24 cellular contexts compared by ENCODE assay signal in genomic region chr3:7194081-7194835, GRCh38.
"Had no signal": no experiment of that assay in that cellular context is flagged by ENCODE, and none has a peak within 500 bp of the region (broad histone marks: within the 10 kb centered on the region; RNA-seq: fewer than 3 reads in every experiment).

No MANE protein-coding gene starts in this region.

- H3K36me3 ChIP-seq: esophagus muscularis mucosa, gastrocnemius medialis, uterus had no signal

- DNase-seq: activated CD4-positive, alpha-beta T cell treated with anti-CD3 and anti-CD28 coated beads, Interleukin-2, amount 50 U/mL, for 1 hour; activated gamma-delta T cell treated with Interleukin-2 at 50 U/mL for 16 hours; activated T-cell treated with anti-CD3 and anti-CD28 coated beads, Interleukin-2, amount 50 U/mL, for 1 hour; anterior cingulate cortex; body of pancreas; caudate nucleus; effector CD4-positive, alpha-beta T cell; gastrocnemius medialis; hippocampal formation; naive thymus-derived CD8-positive, alpha-beta T cell; stimulated activated CD4-positive, alpha-beta T cell treated with anti-CD3 and anti-CD28 coated beads, Interleukin-2, amount 100 ng/mL, for 48 hours; stimulated activated CD8-positive, alpha-beta memory T cell treated with anti-CD3 and anti-CD28 coated beads, Interleukin-4, amount 100 ng/mL, for 48 hours; stimulated activated naive B cell treated with anti-CD40 and anti-IgM and Interleukin-4, amounts not matched to agents 10 μg/mL and 1 μg/mL and 100 μg/mL, for 72 hours; T-helper 2 cell; testis; uterus had no signal

- H3K9me3 Mint-ChIP-seq: activated naive CD4-positive, alpha-beta T cell treated with anti-CD3 and anti-CD28 coated beads, Interleukin-2, amount 50 U/mL, for 24 hours; mesothelial cell of epicardium had no signal

- H3K36me3 Mint-ChIP-seq: activated naive CD4-positive, alpha-beta T cell treated with anti-CD3 and anti-CD28 coated beads, Interleukin-2, amount 50 U/mL, for 24 hours; mesothelial cell of epicardium; naive thymus-derived CD8-positive, alpha-beta T cell; stimulated activated naive B cell treated with anti-CD40 and anti-IgM and Interleukin-4, amounts not matched to agents 10 μg/mL and 1 μg/mL and 100 μg/mL, for 72 hours had no signal

- H3K4me3 Mint-ChIP-seq: activated naive CD4-positive, alpha-beta T cell treated with anti-CD3 and anti-CD28 coated beads, Interleukin-2, amount 50 U/mL, for 24 hours; dendritic cell treated with granulocyte-macrophage colony-stimulating factor and Interleukin-4, amounts not matched to agents 40 ng/mL and 50 ng/mL, for 4 days; mesothelial cell of epicardium; naive thymus-derived CD8-positive, alpha-beta T cell; stimulated activated naive B cell treated with anti-CD40 and anti-IgM and Interleukin-4, amounts not matched to agents 10 μg/mL and 1 μg/mL and 100 μg/mL, for 72 hours had no signal

- H3K9me3 ChIP-seq: body of pancreas, esophagus muscularis mucosa, gastrocnemius medialis, testis, uterus had no signal

- H3K4me1 ChIP-seq: body of pancreas, esophagus muscularis mucosa, gastrocnemius medialis, testis, uterus had no signal

- H3K4me3 ChIP-seq: body of pancreas, esophagus muscularis mucosa, gastrocnemius medialis, lung, testis, uterus had no signal

- H3K27me3 Mint-ChIP-seq: activated naive CD4-positive, alpha-beta T cell treated with anti-CD3 and anti-CD28 coated beads, Interleukin-2, amount 50 U/mL, for 24 hours; dendritic cell treated with granulocyte-macrophage colony-stimulating factor and Interleukin-4, amounts not matched to agents 40 ng/mL and 50 ng/mL, for 4 days; progenitor cell of endocrine pancreas; stimulated activated naive B cell treated with anti-CD40 and anti-IgM and Interleukin-4, amounts not matched to agents 10 μg/mL and 1 μg/mL and 100 μg/mL, for 72 hours had no signal

- H3K27ac ChIP-seq: body of pancreas, esophagus muscularis mucosa, gastrocnemius medialis, testis, uterus had no signal

- H3K27ac Mint-ChIP-seq: activated naive CD4-positive, alpha-beta T cell treated with anti-CD3 and anti-CD28 coated beads, Interleukin-2, amount 50 U/mL, for 24 hours; dendritic cell treated with granulocyte-macrophage colony-stimulating factor and Interleukin-4, amounts not matched to agents 40 ng/mL and 50 ng/mL, for 4 days; mesothelial cell of epicardium; naive thymus-derived CD8-positive, alpha-beta T cell; progenitor cell of endocrine pancreas; stimulated activated naive B cell treated with anti-CD40 and anti-IgM and Interleukin-4, amounts not matched to agents 10 μg/mL and 1 μg/mL and 100 μg/mL, for 72 hours had no signal

- H3K27me3 ChIP-seq: body of pancreas, esophagus muscularis mucosa, gastrocnemius medialis, testis, uterus had no signal

- ATAC-seq: activated CD4-positive, CD25-positive, alpha-beta regulatory T cell treated with anti-CD3 and anti-CD28 coated beads, Interleukin-2, amount 50 U/mL, for 24 hours; body of pancreas; gastrocnemius medialis; left lobe of liver; naive thymus-derived CD8-positive, alpha-beta T cell; stimulated activated naive B cell treated with anti-CD40 and anti-IgM and Interleukin-4, amounts not matched to agents 10 μg/mL and 1 μg/mL and 100 μg/mL, for 72 hours had no signal

- H3K4me1 Mint-ChIP-seq: activated naive CD4-positive, alpha-beta T cell treated with anti-CD3 and anti-CD28 coated beads, Interleukin-2, amount 50 U/mL, for 24 hours; mesothelial cell of epicardium; naive thymus-derived CD8-positive, alpha-beta T cell; stimulated activated naive B cell treated with anti-CD40 and anti-IgM and Interleukin-4, amounts not matched to agents 10 μg/mL and 1 μg/mL and 100 μg/mL, for 72 hours had no signal
